9 cellular contexts compared by ENCODE assay signal in genomic region chr13:37869756-37870488, GRCh38. TPM values are rescaled to one million over a fixed set of nuclear protein-coding genes. Genes with fewer than 3 reads are reported as not detected.
DNase-seq lines count a peak whose midpoint lies in the region; ATAC-seq, FAIRE-seq and TF ChIP-seq lines count a peak whose summit lies in the region.
"Had no signal": no experiment of that assay in that cellular context is flagged by ENCODE, and none has a peak within 500 bp of the region (broad histone marks: within the 10 kb centered on the region; RNA-seq: fewer than 3 reads in every experiment).

Gene TRPC4, minus strand, starts transcription at chr13:37869772. Its CDS starts 86,439 bp downstream, at chr13:37783333.

- H2AFZ ChIP-seq in HepG2 (ENCODE audit: low read length), result no peak within 1 kb of the TSS
- H2AFZ ChIP-seq in OCI-LY7 (ENCODE audit: low read length), result no peak within 1 kb of the TSS

- WGBS in HepG2 (ENCODE audit: low lambda C conversion rate), result 46% methylated on average over 26 of the region's 43 CpGs

- no peaks in the 10 kb centered on the region for H3K79me2 ChIP-seq in HepG2 (ENCODE audit: insufficient read depth, low read length)
- no peaks in the 10 kb centered on the region for H3K79me2 ChIP-seq in OCI-LY7 (ENCODE audit: insufficient read depth, low read depth, low read length)

- H3K36me3 ChIP-seq in HepG2 (replicated peaks in 1 of 2; ENCODE audit: control insufficient read depth in 1 of 2, insufficient read depth in 2 of 2, low read length in 2 of 2), result no peaks in the 10 kb centered on the region
- H3K36me3 ChIP-seq in OCI-LY7 (ENCODE audit: insufficient read depth, low read length), result no peaks in the 10 kb centered on the region
- H3K36me3 ChIP-seq: BLaER1 treated with 17β-estradiol and CSF1 and Interleukin-3, amounts not matched to agents 10 nM and 100 nM had no signal

- intact Hi-C loops in HepG2 (cut with micrococcal nuclease; ENCODE audit: unreplicated experiment) (loop anchor here (5.0 kb wide), 1 partner anchor 712 kb away; no protein-coding TSS in a partner anchor), OCI-LY7 (cut with micrococcal nuclease; ENCODE audit: unreplicated experiment) (no loop called here)

- FAIRE-seq in HepG2 (lab: Jason Lieb, UNC), result no peak

- peak within 1 kb of the TSS; percentile 83 for H3K4me3 ChIP-seq in choroid plexus epithelial cell (ENCODE audit: low read depth, low read length)
- no peak within 1 kb of the TSS for H3K4me3 ChIP-seq in HepG2 (replicated peaks in 1 of 3; ENCODE audit: insufficient read depth in 1 of 3, low read depth in 2 of 3, low read length in 3 of 3)
- H3K4me3 ChIP-seq in OCI-LY7 (ENCODE audit: low read depth, low read length, poor library complexity, severe bottlenecking), result no peak within 1 kb of the TSS
- H3K4me3 ChIP-seq: BLaER1 treated with 17β-estradiol and CSF1 and Interleukin-3, amounts not matched to agents 10 nM and 100 nM had no signal

- TF ChIP-seq POLR2A in HepG2 (IDR thresholded peaks at IDR 0.05; ENCODE audit: insufficient read depth in 1 of 2, low read depth in 2 of 2, low read length in 2 of 2), result no peak

- ATAC-seq in HepG2, result peak; percentile 80

- no peak for TF ChIP-seq EP300 in HepG2 (IDR thresholded peaks at IDR 0.05; ENCODE audit: low read depth in 2 of 2, low read length in 2 of 2)
- TF ChIP-seq EP300 in HepG2 (CRISPR knock-in tag; IDR thresholded peaks at IDR 0.05; ENCODE audit: borderline replicate concordance), result no peak

- H3K27ac ChIP-seq in HepG2 (ENCODE audit: extremely low read length, insufficient read depth, low read length) (no peak within 1 kb of the TSS), substantia nigra (ENCODE audit: low read depth, low read length, poor library complexity, severe bottlenecking) (peak within 1 kb of the TSS; percentile 13), OCI-LY7 (ENCODE audit: low read depth, low read length, poor library complexity, severe bottlenecking) (no peak within 1 kb of the TSS)
- H3K27ac ChIP-seq: BLaER1 treated with 17β-estradiol and CSF1 and Interleukin-3, amounts not matched to agents 10 nM and 100 nM had no signal

- TF ChIP-seq CTCF in choroid plexus epithelial cell (conservative IDR thresholded peaks at IDR 0.05; ENCODE audit: low read depth, low read length) (peak; percentile 79), HepG2 (CRISPR knock-in tag; IDR thresholded peaks at IDR 0.05) (peak; percentile 41), OCI-LY7 (conservative IDR thresholded peaks at IDR 0.05; ENCODE audit: low read length) (no peak)

- no peaks in the 10 kb centered on the region for H3K9me2 ChIP-seq in OCI-LY7 (ENCODE audit: insufficient read depth, low read length)

- no peaks in the 10 kb centered on the region for H3K4me1 ChIP-seq in HepG2 (ENCODE audit: insufficient read depth, low read length)
- H3K4me1 ChIP-seq in OCI-LY7 (ENCODE audit: insufficient read depth, low read length, poor library complexity, severe bottlenecking), result no peaks in the 10 kb centered on the region
- H3K4me1 ChIP-seq: BLaER1 treated with 17β-estradiol and CSF1 and Interleukin-3, amounts not matched to agents 10 nM and 100 nM had no signal

- POLR2A ChIA-PET in HepG2 (lab: Yijun Ruan, JAX) (no interaction called here), OCI-LY7 (lab: Charles Lee) (no interaction called here)

- H3K9me3 ChIP-seq in HepG2 (ENCODE audit: low read length) (no peaks in the 10 kb centered on the region), OCI-LY7 (ENCODE audit: low read length) (no peaks in the 10 kb centered on the region)

- in situ Hi-C loops in HepG2 (cut with HindIII; ENCODE audit: extremely low pct_ligation_motif_present, low pct_unique_long_range_greater_than_20kb), result no loop called here

- peak within 1 kb of the TSS; percentile 6; the same call in 1 of the 2 replicates for H3K4me2 ChIP-seq in HepG2 (ENCODE audit: low read depth, low read length)
- no peak within 1 kb of the TSS for H3K4me2 ChIP-seq in OCI-LY7 (ENCODE audit: low read length)
- H3K4me2 ChIP-seq: BLaER1 treated with 17β-estradiol and CSF1 and Interleukin-3, amounts not matched to agents 10 nM and 100 nM had no signal

- TF ChIP-seq RAD21 in HepG2 (CRISPR knock-in tag; IDR thresholded peaks at IDR 0.05), result no peak

- CTCF ChIA-PET in HepG2 (lab: Yijun Ruan, JAX; ENCODE audit: low intra/inter-chr PET ratio, low total read pairs), result no interaction called here
- CTCF ChIA-PET in OCI-LY7 (lab: Charles Lee; ENCODE audit: unreplicated experiment), result no interaction called here

- no peak within 1 kb of the TSS for H3K9ac ChIP-seq in HepG2 (ENCODE audit: insufficient read depth, low read depth, low read length)
- H3K9ac ChIP-seq: BLaER1 treated with 17β-estradiol and CSF1 and Interleukin-3, amounts not matched to agents 10 nM and 100 nM had no signal

- peak; percentile 24 to 27 for DNase-seq in NCI-H2081 (lab: John Stamatoyannopoulos, UW)
- no peak for DNase-seq in NCI-H2081 treated with DMSO at 0.1 percent for 48 hours (lab: John Stamatoyannopoulos, UW)
- DNase-seq in NCI-H446 (lab: John Stamatoyannopoulos, UW), result peak; percentile 32 to 55
- peak; percentile 89 for DNase-seq in choroid plexus epithelial cell (ENCODE audit: low read depth)
- peak; percentile 12 for DNase-seq in HepG2 (ENCODE audit: low spot score)
- peak in 16 of 49 donors; percentile 1 to 20 (median 8) for DNase-seq in substantia nigra (lab: John Stamatoyannopoulos, UW)
- DNase-seq in OCI-LY7 (ENCODE audit: low spot score), result no peak
- DNase-seq in SW480 (ENCODE audit: low spot score), result no peak

- no peaks in the 10 kb centered on the region for H4K20me1 ChIP-seq in HepG2 (ENCODE audit: insufficient read depth, low read length)
- H4K20me1 ChIP-seq in OCI-LY7 (ENCODE audit: insufficient read depth, low read length), result no peaks in the 10 kb centered on the region
- H4K20me1 ChIP-seq: BLaER1 treated with 17β-estradiol and CSF1 and Interleukin-3, amounts not matched to agents 10 nM and 100 nM had no signal

- H3K27me3 ChIP-seq in HepG2 (ENCODE audit: control insufficient read depth in 1 of 2, insufficient read depth in 2 of 2, low read length in 2 of 2), result peaks cover 0 to 23% of the 10 kb centered on the region in 2 experiments; a peak in 2 of 5 replicates
- H3K27me3 ChIP-seq: BLaER1 treated with 17β-estradiol and CSF1 and Interleukin-3, amounts not matched to agents 10 nM and 100 nM had no signal

- no TSS peak for BruUV-seq in HepG2 (replicated peaks; lab: Mats Ljungman, UMichigan)
- no TSS peak for BruUV-seq in OCI-LY7 (replicated peaks; lab: Mats Ljungman, UMichigan)

TF ChIP-seq in HepG2, 621 proteins besides CTCF, POLR2A, EP300 and RAD21:
- TF ChIP-seq DMAP1 (CRISPR knock-in tag; IDR thresholded peaks at IDR 0.05) (no peak), ZBTB25 (CRISPR knock-in tag; IDR thresholded peaks at IDR 0.05) (no peak), ZBTB21 (CRISPR knock-in tag; IDR thresholded peaks at IDR 0.05) (no peak), STAG1 (CRISPR knock-in tag; IDR thresholded peaks at IDR 0.05) (peak; percentile 36), ZBTB38 (CRISPR knock-in tag; IDR thresholded peaks at IDR 0.05) (no peak), STAT5B (CRISPR knock-in tag; IDR thresholded peaks at IDR 0.05) (no peak)

RNA-seq across cellular contexts. Expression of gene TRPC4, which starts in this region (rescaled TPM):
- total RNA-seq in HepG2 (2016; rRNA removed; fragmentation: Illumina TruSeq; extraction: Trizol), result not detected in 2 replicates
- not detected in 2 replicates for total RNA-seq in HepG2 (2016; cell fraction: cytosol; rRNA removed; fragmentation: Illumina TruSeq; extraction: Trizol; ENCODE audit: low read depth)
- total RNA-seq in HepG2 (2016; cell fraction: insoluble cytoplasmic fraction; rRNA removed; fragmentation: Illumina TruSeq; extraction: Trizol), result not detected in 2 replicates
- not detected in 2 replicates for total RNA-seq in HepG2 (2016; cell fraction: membrane; rRNA removed; fragmentation: Illumina TruSeq; extraction: Trizol)
- total RNA-seq in HepG2 (2016; cell fraction: nucleus; rRNA removed; fragmentation: Illumina TruSeq; extraction: Trizol), result not detected in 2 replicates
- not detected in 2 replicates for polyA plus RNA-seq in HepG2 (2011; rRNA removed)
- not detected in 2 replicates for polyA plus RNA-seq in HepG2 (2011; cell fraction: cytosol; rRNA removed)
- not detected in 2 replicates for polyA plus RNA-seq in HepG2 (2011; cell fraction: nucleus; rRNA removed)
- polyA plus RNA-seq in HepG2 (2012), result not detected in 2 replicates
- not detected in 2 replicates for polyA plus RNA-seq in HepG2 (2016; cell fraction: cytosol; fragmentation: Illumina TruSeq; extraction: Trizol; ENCODE audit: low read depth)
- polyA plus RNA-seq in HepG2 (2016; cell fraction: insoluble cytoplasmic fraction; fragmentation: Illumina TruSeq; extraction: Trizol; ENCODE audit: low read depth), result not detected in 2 replicates
- not detected in 2 replicates for polyA plus RNA-seq in HepG2 (2016; cell fraction: membrane; fragmentation: Illumina TruSeq; extraction: Trizol; ENCODE audit: low read depth)
- not detected in 2 replicates for polyA plus RNA-seq in HepG2 (2016; cell fraction: nucleus; fragmentation: Illumina TruSeq; extraction: Trizol; ENCODE audit: insufficient read depth, low read depth)
- polyA minus RNA-seq in HepG2 (2011; rRNA and poly(A)+ RNA removed; ENCODE audit: low replicate concordance), result not detected in 2 replicates
- polyA minus RNA-seq in HepG2 (2011; cell fraction: cytosol; rRNA and poly(A)+ RNA removed), result not detected in 2 replicates
- not detected in 2 replicates for polyA minus RNA-seq in HepG2 (2011; cell fraction: nucleus; rRNA and poly(A)+ RNA removed)
- not detected in 2 replicates for total RNA-seq in OCI-LY7 (2014; rRNA removed; shearing (Covaris generic))
- total RNA-seq in OCI-LY7 (2022), result not detected in 2 replicates

Comparison
In these comparisons a context has a peak if more than half of its experiments do, and no peak if none do; other contexts are left out.
1. DNase-seq: peak in NCI-H2081 (2 of 2), NCI-H446 (2 of 2) and choroid plexus epithelial cell (single experiment); none in NCI-H2081 treated with DMSO at 0.1 percent for 48 hours (single experiment), OCI-LY7 (single experiment) and SW480 (single experiment).
2. Peak in DNase-seq, ATAC-seq and H3K4me2 ChIP-seq in HepG2; RNA of the gene not detected or under 1 TPM.